16 cellular contexts compared by ENCODE assay signal in the genomic region with DNA sequence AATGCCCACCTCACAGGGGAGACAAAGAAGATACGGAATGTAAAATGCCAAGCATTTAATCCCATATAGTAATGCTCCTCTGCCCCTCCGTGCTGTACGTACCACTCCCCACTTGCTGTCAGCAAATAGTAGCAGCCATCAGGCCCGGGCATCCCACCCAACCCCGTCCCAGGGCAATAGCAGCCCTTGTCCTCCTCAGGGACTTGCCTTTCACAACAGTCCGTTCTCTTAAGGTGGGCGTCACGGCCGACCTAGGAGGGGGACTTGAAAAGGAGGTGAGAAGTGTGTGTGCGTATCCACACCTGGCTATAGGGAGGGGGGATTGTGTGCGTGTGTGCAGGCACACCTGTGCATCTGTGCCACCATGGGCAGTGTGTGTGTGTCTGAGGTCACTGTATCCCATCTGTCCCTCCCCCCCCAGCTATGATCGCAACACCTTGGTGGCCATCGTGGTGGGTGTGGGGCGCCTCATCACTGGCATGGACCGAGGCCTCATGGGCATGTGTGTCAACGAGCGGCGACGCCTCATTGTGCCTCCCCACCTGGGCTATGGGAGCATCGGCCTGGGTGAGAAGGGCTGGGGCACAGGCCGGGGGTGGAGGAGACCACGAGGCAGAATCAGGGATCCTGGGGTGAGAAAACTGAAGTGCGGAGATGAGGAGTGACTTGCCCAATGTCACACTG. TPM values are rescaled to one million over a fixed set of nuclear protein-coding genes. Genes with fewer than 3 reads are reported as not detected.
A peak's percentile ranks its signal among the peaks of the same experiment; 100 is the strongest.
DNase-seq lines count a peak whose midpoint lies in the region; ATAC-seq, FAIRE-seq and TF ChIP-seq lines count a peak whose summit lies in the region.
"Had no signal": no experiment of that assay in that cellular context is flagged by ENCODE, and none has a peak within 500 bp of the region (broad histone marks: within the 10 kb centered on the region; RNA-seq: fewer than 3 reads in every experiment).

No MANE protein-coding gene starts in this region.

- H3K9me3 Mint-ChIP-seq in GM23338: no peaks in the 10 kb centered on the region; the same call in 2 of the 3 replicates
- H3K9me3 Mint-ChIP-seq in neural crest cell: no peaks in the 10 kb centered on the region
- H3K9me3 Mint-ChIP-seq: CD4-positive, CD25-positive, alpha-beta regulatory T cell had no signal

- TF ChIP-seq CTCF in GM23338 (conservative IDR thresholded peaks at IDR 0.05; ENCODE audit: low read depth in 2 of 2) (no peak), GM12878 (IDR thresholded peaks at IDR 0.05 in 2 of 3, conservative IDR thresholded peaks at IDR 0.05 in 1 of 3; ENCODE audit: control insufficient read depth in 2 of 3, extremely low read depth in 1 of 3, insufficient read depth in 1 of 3, low read depth in 3 of 3, low read length in 3 of 3) (no peak), neural crest cell (conservative IDR thresholded peaks at IDR 0.05) (no peak)

- peak overlapping the region; percentile 68; the same call in 1 of the 2 replicates for H3K27ac Mint-ChIP-seq in GM23338
- peak overlapping the region; percentile 57 for H3K27ac Mint-ChIP-seq in neural crest cell (ENCODE audit: unreplicated experiment)

- POLR2A ChIA-PET in GM12878 (lab: Charles Lee): interaction anchor here (0.6 kb wide), 1 partner anchor 198 kb away, joined by 4 read pairs; no protein-coding TSS in a partner anchor

- SMC1A ChIA-PET in GM12878 (lab: Charles Lee; ENCODE audit: uncharacterized antibody, unreplicated experiment): no interaction called here

- H4K20me1 ChIP-seq in GM23338 (replicated peaks; ENCODE audit: insufficient read depth): no peaks in the 10 kb centered on the region; the same call in 1 of the 2 replicates
- no peaks in the 10 kb centered on the region; the same call in 1 of the 2 replicates for H4K20me1 ChIP-seq in GM12878 (ENCODE audit: control insufficient read depth, insufficient read depth)
- H4K20me1 ChIP-seq: BLaER1 treated with 17β-estradiol and CSF1 and Interleukin-3, amounts not matched to agents 10 nM and 100 nM had no signal

- DNase-seq in GM23338 (ENCODE audit: low spot score) (no peak), HTR-8/SVneo (ENCODE audit: insufficient read length, low spot score) (no peak), GM12878 (ENCODE audit: low read depth, low spot score) (no peak), neural crest cell (ENCODE audit: low read depth, low spot score) (no peak), ACHN (no peak), cerebellar nuclear complex (lab: John Stamatoyannopoulos, UW) (no peak)
- DNase-seq: 8988T; CD4-positive, CD25-positive, alpha-beta regulatory T cell; DMS53; GF-D8; GM23248 had no signal

- peak; percentile 71 for FAIRE-seq in HTR-8/SVneo (lab: Jason Lieb, UNC)
- FAIRE-seq in GM12878 (lab: Jason Lieb, UNC): no peak
- FAIRE-seq: GM18507 had no signal

- H2AFZ ChIP-seq in GM23338 (no peak overlapping the region), GM12878 (ENCODE audit: control insufficient read depth, low read depth, low read length) (no peak overlapping the region)
- H2AFZ ChIP-seq: GM23248 had no signal

- no peak for TF ChIP-seq RAD21 in GM12878 (IDR thresholded peaks at IDR 0.05; ENCODE audit: insufficient read depth, low read depth, low read length)

- TF ChIP-seq POLR2A in GM12878 (IDR thresholded peaks at IDR 0.05; ENCODE audit: low read depth, low read length): no peak

- H3K9me2 ChIP-seq in GM23338 (ENCODE audit: insufficient read depth): no peaks in the 10 kb centered on the region

- H3K27ac ChIP-seq in GM23338 (ENCODE audit: low read depth) (no peak overlapping the region), GM12878 (ENCODE audit: control insufficient read depth, insufficient read depth) (no peak overlapping the region)
- H3K27ac ChIP-seq: BLaER1 treated with 17β-estradiol and CSF1 and Interleukin-3, amounts not matched to agents 10 nM and 100 nM; GM23248 had no signal

- H3K4me2 ChIP-seq in GM23338: no peak overlapping the region
- H3K4me2 ChIP-seq in GM12878 (ENCODE audit: control insufficient read depth, insufficient read depth): no peak overlapping the region
- H3K4me2 ChIP-seq: BLaER1 treated with 17β-estradiol and CSF1 and Interleukin-3, amounts not matched to agents 10 nM and 100 nM had no signal

- H3K27me3 Mint-ChIP-seq in GM23338 (ENCODE audit: insufficient read depth, low read depth, poor library complexity): peaks cover 18% of the 10 kb centered on the region
- no peaks in the 10 kb centered on the region for H3K27me3 Mint-ChIP-seq in neural crest cell (ENCODE audit: low read depth)

- in situ Hi-C loops in GM12878 (cut with MboI) (no loop called here), ACHN (cut with HindIII; ENCODE audit: low pct_ligation_motif_present, low pct_unique_long_range_greater_than_20kb, low sequenced_read_pairs) (no loop called here)

- H3K4me1 ChIP-seq in GM23338 (ENCODE audit: insufficient read depth): peaks cover 36% of the 10 kb centered on the region
- peaks cover 15% of the 10 kb centered on the region for H3K4me1 ChIP-seq in GM12878 (ENCODE audit: control insufficient read depth, insufficient read depth, low read length)

- H3K36me3 ChIP-seq in GM23338 (ENCODE audit: insufficient read depth) (peaks cover 4% of the 10 kb centered on the region; the same call in 1 of the 2 replicates), GM12878 (ENCODE audit: control insufficient read depth in 2 of 2, insufficient read depth in 2 of 2, low read length in 1 of 2) (no peaks in the 10 kb centered on the region)
- H3K36me3 ChIP-seq: BLaER1 treated with 17β-estradiol and CSF1 and Interleukin-3, amounts not matched to agents 10 nM and 100 nM had no signal

- no TSS peak for BruUV-seq in GM12878 (replicated peaks; lab: Mats Ljungman, UMichigan)

- intact Hi-C loops in GM12878 (cut with micrococcal nuclease; ENCODE audit: unreplicated experiment): no loop called here

- WGBS in GM12878 (ENCODE audit: insufficient coverage, insufficient replicate concordance, low lambda C conversion rate, missing lambda C conversion rate): 72% methylated on average over 23 of the region's 23 CpGs

- no peaks in the 10 kb centered on the region for H3K9me3 ChIP-seq in GM12878 (replicated peaks; ENCODE audit: control insufficient read depth, insufficient read depth, low read length)
- H3K9me3 ChIP-seq: BLaER1 treated with 17β-estradiol and CSF1 and Interleukin-3, amounts not matched to agents 10 nM and 100 nM; HAP-1 had no signal

- TF ChIP-seq EP300 in GM12878 (IDR thresholded peaks at IDR 0.05; ENCODE audit: borderline replicate concordance in 1 of 2, control insufficient read depth in 1 of 2, low read depth in 2 of 2, low read length in 2 of 2): no peak

- RAD21 ChIA-PET in GM12878 (lab: Charles Lee; ENCODE audit: unreplicated experiment): no interaction called here

- H3K27me3 ChIP-seq in GM23338 (ENCODE audit: insufficient read depth): no peaks in the 10 kb centered on the region
- H3K27me3 ChIP-seq in GM12878 (replicated peaks in 1 of 2; ENCODE audit: control insufficient read depth in 2 of 2, insufficient read depth in 2 of 2, low read length in 1 of 2): peaks cover 0 to 7% of the 10 kb centered on the region in 2 experiments; a peak in 2 of 4 replicates

- H3K79me2 ChIP-seq in GM23338 (replicated peaks; ENCODE audit: insufficient read depth): peaks cover 36% of the 10 kb centered on the region
- H3K79me2 ChIP-seq in GM12878 (ENCODE audit: control insufficient read depth, insufficient read depth, low read length): no peaks in the 10 kb centered on the region

- ATAC-seq in GM23338 (no peak), GM12878 (no peak), GM18498 (IDR thresholded peaks at IDR 0.05; ENCODE audit: unreplicated experiment) (no peak), HG02970 (IDR thresholded peaks at IDR 0.05; ENCODE audit: low FRiP score, unreplicated experiment) (no peak)

- peaks cover 37% of the 10 kb centered on the region for H3K36me3 Mint-ChIP-seq in GM23338 (ENCODE audit: low read depth)
- H3K36me3 Mint-ChIP-seq in neural crest cell (ENCODE audit: low read depth): peaks cover 8% of the 10 kb centered on the region
- H3K36me3 Mint-ChIP-seq: CD4-positive, CD25-positive, alpha-beta regulatory T cell had no signal

- H3K4me1 Mint-ChIP-seq in GM23338 (peaks cover 24% of the 10 kb centered on the region), neural crest cell (peaks cover 24% of the 10 kb centered on the region)

- CTCF ChIA-PET in GM12878 (lab: Yijun Ruan, JAX): no interaction called here

- H3K9ac ChIP-seq in GM12878 (ENCODE audit: control insufficient read depth, insufficient read depth, low read length): no peak overlapping the region
- H3K9ac ChIP-seq: BLaER1 treated with 17β-estradiol and CSF1 and Interleukin-3, amounts not matched to agents 10 nM and 100 nM; GM23248 had no signal

- H3K4me3 Mint-ChIP-seq in GM23338 (no peak overlapping the region), neural crest cell (peak overlapping the region; percentile 66)
- H3K4me3 Mint-ChIP-seq: CD4-positive, CD25-positive, alpha-beta regulatory T cell had no signal

- peaks cover 23% of the 10 kb centered on the region for H3F3A ChIP-seq in GM23338 (replicated peaks; ENCODE audit: low read depth)

- H3K4me3 ChIP-seq in GM23338 (no peak overlapping the region), GM12878 (no peak overlapping the region)
- H3K4me3 ChIP-seq: BLaER1 treated with 17β-estradiol and CSF1 and Interleukin-3, amounts not matched to agents 10 nM and 100 nM; GM23248; HAP-1 had no signal

RNA-seq across cellular contexts. Expression of a gene that starts 4.0 kb away (rescaled TPM):
- total RNA-seq in GM23338 (2014; rRNA removed; shearing (Covaris generic)): 137 and 151 TPM in 2 replicates
- 26.2 and 32.2 TPM in 2 replicates for polyA plus RNA-seq in GM23338 (2016; fragmentation: Nextera tagmentation; extraction: Ambion mirVana)
- 7.9 and 9.6 TPM in 2 replicates for total RNA-seq in GM12878 (2013; cell fraction: nucleolus; rRNA removed)
- 1.8 and 2.1 TPM in 2 replicates for total RNA-seq in GM12878 (2014; rRNA removed)
- total RNA-seq in GM12878 (2014; rRNA removed; fragmentation: Illumina TruSeq; extraction: Trizol): 1.5 and 1.6 TPM in 2 replicates
- total RNA-seq in GM12878 (2021): 3.8 and 4.2 TPM in 2 replicates
- 0.25 TPM for polyA plus RNA-seq in GM12878 (2011; ENCODE audit: low read depth)
- 1.6 and 2.9 TPM in 2 replicates for polyA plus RNA-seq in GM12878 (2011; rRNA removed)
- polyA plus RNA-seq in GM12878 (2011; cell fraction: cytosol; rRNA removed): 3.6 and 4.6 TPM in 2 replicates
- 19.5 and 31.0 TPM in 2 replicates for polyA plus RNA-seq in GM12878 (2011; cell fraction: nucleus; rRNA removed)
- 1.5 and 1.8 TPM in 2 replicates for polyA plus RNA-seq in GM12878 (2012)
- 2.6 and 3.4 TPM in 2 replicates for polyA plus RNA-seq in GM12878 (2014; fragmentation: Illumina TruSeq; extraction: Trizol)
- polyA plus RNA-seq in GM12878 (2014; fragmentation: Nextera tagmentation; extraction: Ambion mirVana): under 1 TPM; 0.02 to 0.08 TPM
- 4.7 and 5.2 TPM in 2 replicates for polyA plus RNA-seq in GM12878 (2014; rRNA removed)
- under 1 TPM; 0.18 to 0.71 TPM for polyA plus RNA-seq in GM12878 (2016; fragmentation: Nextera tagmentation; extraction: Ambion mirVana)
- polyA minus RNA-seq in GM12878 (2011; rRNA and poly(A)+ RNA removed): 1.0 and 1.9 TPM in 2 replicates
- 2.7 and 2.8 TPM in 2 replicates for polyA minus RNA-seq in GM12878 (2011; cell fraction: cytosol; rRNA and poly(A)+ RNA removed)
- 3.4 and 5.0 TPM in 2 replicates for polyA minus RNA-seq in GM12878 (2011; cell fraction: nucleus; rRNA and poly(A)+ RNA removed)
- 259 and 262 TPM in 2 replicates for total RNA-seq in neural crest cell
- total RNA-seq: CD4-positive, CD25-positive, alpha-beta regulatory T cell had no signal

RNA-seq across cellular contexts. Expression of a gene that starts 5.0 kb away (rescaled TPM):
- 27.9 and 33.3 TPM in 2 replicates for total RNA-seq in GM23338 (2014; rRNA removed; shearing (Covaris generic))
- 16.0 and 17.0 TPM in 2 replicates for polyA plus RNA-seq in GM23338 (2016; fragmentation: Nextera tagmentation; extraction: Ambion mirVana)
- total RNA-seq in GM12878 (2013; cell fraction: nucleolus; rRNA removed): 3.0 and 4.0 TPM in 2 replicates
- total RNA-seq in GM12878 (2014; rRNA removed): 0.85 and 1.9 TPM in 2 replicates
- 0.46 and 0.54 TPM in 2 replicates for total RNA-seq in GM12878 (2014; rRNA removed; fragmentation: Illumina TruSeq; extraction: Trizol)
- total RNA-seq in GM12878 (2021): 1.1 and 1.5 TPM in 2 replicates
- polyA plus RNA-seq in GM12878 (2011; ENCODE audit: low read depth): not detected
- polyA plus RNA-seq in GM12878 (2011; rRNA removed): 0.29 and 0.64 TPM in 2 replicates
- 0.84 and 1.3 TPM in 2 replicates for polyA plus RNA-seq in GM12878 (2011; cell fraction: cytosol; rRNA removed)
- 0.89 and 1.3 TPM in 2 replicates for polyA plus RNA-seq in GM12878 (2011; cell fraction: nucleus; rRNA removed)
- polyA plus RNA-seq in GM12878 (2012): 0.35 and 0.39 TPM in 2 replicates
- polyA plus RNA-seq in GM12878 (2014; fragmentation: Illumina TruSeq; extraction: Trizol): 0.32 TPM in 1 of 2 replicates, not detected in the other
- polyA plus RNA-seq in GM12878 (2014; fragmentation: Nextera tagmentation; extraction: Ambion mirVana): under 1 TPM in 1 of 2 experiments, not detected in 1; 0.37 TPM
- polyA plus RNA-seq in GM12878 (2014; rRNA removed): 0.55 and 1.2 TPM in 2 replicates
- 1 to 10 TPM in 1 of 2 experiments, under 1 TPM in 1; 0.81 to 1.0 TPM for polyA plus RNA-seq in GM12878 (2016; fragmentation: Nextera tagmentation; extraction: Ambion mirVana)
- 0.59 and 1.5 TPM in 2 replicates for polyA minus RNA-seq in GM12878 (2011; rRNA and poly(A)+ RNA removed)
- polyA minus RNA-seq in GM12878 (2011; cell fraction: cytosol; rRNA and poly(A)+ RNA removed): 1.8 and 2.0 TPM in 2 replicates
- 0.73 and 2.3 TPM in 2 replicates for polyA minus RNA-seq in GM12878 (2011; cell fraction: nucleus; rRNA and poly(A)+ RNA removed)
- total RNA-seq in neural crest cell: 40.3 and 42.3 TPM in 2 replicates

RNA-seq across cellular contexts. Expression of a gene that starts 19.3 kb away (rescaled TPM):
- total RNA-seq in GM23338 (2014; rRNA removed; shearing (Covaris generic)): 68.9 and 78.3 TPM in 2 replicates
- polyA plus RNA-seq in GM23338 (2016; fragmentation: Nextera tagmentation; extraction: Ambion mirVana) (58.2 and 59.1 TPM in 2 replicates), GM12878 (2011; rRNA removed) (64.6 and 74.1 TPM in 2 replicates), GM12878 (2014; fragmentation: Illumina TruSeq; extraction: Trizol) (48.0 and 54.4 TPM in 2 replicates), GM12878 (2014; fragmentation: Nextera tagmentation; extraction: Ambion mirVana) (1 to 10 TPM in 1 of 2 experiments, under 1 TPM in 1; 0.52 to 6.6 TPM), GM12878 (2014; rRNA removed) (49.0 and 53.9 TPM in 2 replicates), GM12878 (2016; fragmentation: Nextera tagmentation; extraction: Ambion mirVana) (10 to 100 TPM; 38.1 to 40.7 TPM)
- 32.6 and 34.5 TPM in 2 replicates for total RNA-seq in GM12878 (2013; cell fraction: nucleolus; rRNA removed)
- total RNA-seq in GM12878 (2014; rRNA removed) (41.2 and 51.3 TPM in 2 replicates), GM12878 (2014; rRNA removed; fragmentation: Illumina TruSeq; extraction: Trizol) (38.6 and 38.8 TPM in 2 replicates), GM12878 (2021) (38.7 and 41.2 TPM in 2 replicates), neural crest cell (120 and 123 TPM in 2 replicates)
- 19.5 TPM for polyA plus RNA-seq in GM12878 (2011; ENCODE audit: low read depth)
- polyA plus RNA-seq in GM12878 (2011; cell fraction: cytosol; rRNA removed): 46.8 and 48.1 TPM in 2 replicates
- polyA plus RNA-seq in GM12878 (2011; cell fraction: nucleus; rRNA removed): 54.1 and 66.4 TPM in 2 replicates
- 29.5 and 34.1 TPM in 2 replicates for polyA plus RNA-seq in GM12878 (2012)
- polyA minus RNA-seq in GM12878 (2011; rRNA and poly(A)+ RNA removed): 27.9 and 36.4 TPM in 2 replicates
- polyA minus RNA-seq in GM12878 (2011; cell fraction: cytosol; rRNA and poly(A)+ RNA removed): 5.2 and 9.6 TPM in 2 replicates
- polyA minus RNA-seq in GM12878 (2011; cell fraction: nucleus; rRNA and poly(A)+ RNA removed): 24.1 and 26.6 TPM in 2 replicates

RNA-seq across cellular contexts. Expression of a gene that starts 20.8 kb away (rescaled TPM):
- total RNA-seq in GM23338 (2014; rRNA removed; shearing (Covaris generic)): 0.27 and 0.42 TPM in 2 replicates
- 0.13 TPM in 1 of 2 replicates, not detected in the other for polyA plus RNA-seq in GM23338 (2016; fragmentation: Nextera tagmentation; extraction: Ambion mirVana)
- not detected in 2 replicates for total RNA-seq in GM12878 (2013; cell fraction: nucleolus; rRNA removed)
- total RNA-seq in GM12878 (2014; rRNA removed): 0.11 and 0.62 TPM in 2 replicates
- 0.13 and 0.18 TPM in 2 replicates for total RNA-seq in GM12878 (2014; rRNA removed; fragmentation: Illumina TruSeq; extraction: Trizol)
- total RNA-seq in GM12878 (2021): not detected in 2 replicates
- polyA plus RNA-seq in GM12878 (2011; ENCODE audit: low read depth): 0.46 TPM
- polyA plus RNA-seq in GM12878 (2011; rRNA removed): 0.22 and 0.37 TPM in 2 replicates
- 0.17 and 0.25 TPM in 2 replicates for polyA plus RNA-seq in GM12878 (2011; cell fraction: cytosol; rRNA removed)
- polyA plus RNA-seq in GM12878 (2011; cell fraction: nucleus; rRNA removed): 0.29 and 0.31 TPM in 2 replicates
- polyA plus RNA-seq in GM12878 (2012): 0.22 and 0.31 TPM in 2 replicates
- 0.19 and 0.49 TPM in 2 replicates for polyA plus RNA-seq in GM12878 (2014; fragmentation: Illumina TruSeq; extraction: Trizol)
- not detected for polyA plus RNA-seq in GM12878 (2014; fragmentation: Nextera tagmentation; extraction: Ambion mirVana)
- 0.19 and 0.24 TPM in 2 replicates for polyA plus RNA-seq in GM12878 (2014; rRNA removed)
- polyA plus RNA-seq in GM12878 (2016; fragmentation: Nextera tagmentation; extraction: Ambion mirVana): under 1 TPM in 1 of 2 experiments, not detected in 1; 0.35 TPM
- 0.10 and 1.2 TPM in 2 replicates for polyA minus RNA-seq in GM12878 (2011; rRNA and poly(A)+ RNA removed)
- polyA minus RNA-seq in GM12878 (2011; cell fraction: cytosol; rRNA and poly(A)+ RNA removed): not detected in 2 replicates
- not detected in 2 replicates for polyA minus RNA-seq in GM12878 (2011; cell fraction: nucleus; rRNA and poly(A)+ RNA removed)
- total RNA-seq in neural crest cell: not detected in 2 replicates
- total RNA-seq: CD4-positive, CD25-positive, alpha-beta regulatory T cell had no signal

RNA-seq across cellular contexts. Expression of a gene that starts 30.3 kb away (rescaled TPM):
- total RNA-seq in GM23338 (2014; rRNA removed; shearing (Covaris generic)): 160 and 177 TPM in 2 replicates
- polyA plus RNA-seq in GM23338 (2016; fragmentation: Nextera tagmentation; extraction: Ambion mirVana) (45.5 and 47.2 TPM in 2 replicates), GM12878 (2011; rRNA removed) (5.3 and 34.0 TPM in 2 replicates), GM12878 (2014; fragmentation: Illumina TruSeq; extraction: Trizol) (3.8 and 11.4 TPM in 2 replicates), GM12878 (2014; fragmentation: Nextera tagmentation; extraction: Ambion mirVana) (1 to 10 TPM; 1.5 to 2.9 TPM), GM12878 (2014; rRNA removed) (14.5 and 20.4 TPM in 2 replicates), GM12878 (2016; fragmentation: Nextera tagmentation; extraction: Ambion mirVana) (10 to 100 TPM; 10.9 to 11.8 TPM)
- total RNA-seq in GM12878 (2013; cell fraction: nucleolus; rRNA removed): 55.8 and 58.1 TPM in 2 replicates
- total RNA-seq in GM12878 (2014; rRNA removed) (17.9 and 25.5 TPM in 2 replicates), GM12878 (2014; rRNA removed; fragmentation: Illumina TruSeq; extraction: Trizol) (5.3 and 7.3 TPM in 2 replicates), GM12878 (2021) (31.7 and 36.3 TPM in 2 replicates), neural crest cell (20.6 and 23.5 TPM in 2 replicates)
- 6.3 TPM for polyA plus RNA-seq in GM12878 (2011; ENCODE audit: low read depth)
- polyA plus RNA-seq in GM12878 (2011; cell fraction: cytosol; rRNA removed): 36.7 and 43.0 TPM in 2 replicates
- polyA plus RNA-seq in GM12878 (2011; cell fraction: nucleus; rRNA removed): 36.4 and 67.7 TPM in 2 replicates
- polyA plus RNA-seq in GM12878 (2012): 15.9 and 17.4 TPM in 2 replicates
- polyA minus RNA-seq in GM12878 (2011; rRNA and poly(A)+ RNA removed): 31.9 and 39.4 TPM in 2 replicates
- polyA minus RNA-seq in GM12878 (2011; cell fraction: cytosol; rRNA and poly(A)+ RNA removed): 33.7 and 37.0 TPM in 2 replicates
- polyA minus RNA-seq in GM12878 (2011; cell fraction: nucleus; rRNA and poly(A)+ RNA removed): 17.8 and 23.9 TPM in 2 replicates

Comparison
In these comparisons a context has a peak if more than half of its experiments do, and no peak if none do; other contexts are left out.
1. RNA of a gene that starts 4.0 kb away (total RNA-seq): 259 to 262 TPM in neural crest cell and 137 to 151 TPM in GM23338; 1.5 to 9.6 TPM in GM12878; every median in the first group is over 10 times any median in the second.